ENCODE assay signal across 16 cellular contexts in genomic region chr1:151680391-151680790, GRCh38. TPM values are rescaled to one million over a fixed set of nuclear protein-coding genes. Genes with fewer than 3 reads are reported as not detected.
DNase-seq lines count a peak whose midpoint lies in the region; TF ChIP-seq lines count a peak whose summit lies in the region.
"Had no signal": no experiment of that assay in that cellular context is flagged by ENCODE, and none has a peak within 500 bp of the region (broad histone marks: within the 10 kb centered on the region; RNA-seq: fewer than 3 reads in every experiment).

No MANE protein-coding gene starts in this region.

- H3K36me3 ChIP-seq in SJCRH30 (peaks cover 7% of the 10 kb centered on the region), esophagus (ENCODE audit: control insufficient read depth in 2 of 2, insufficient read depth in 2 of 2, low read length in 1 of 2) (no peaks in the 10 kb centered on the region), OCI-LY7 (ENCODE audit: insufficient read depth, low read length) (peaks cover 19% of the 10 kb centered on the region; the same call in 1 of the 2 replicates)

- BruUV-seq in OCI-LY7 (replicated peaks; lab: Mats Ljungman, UMichigan) = no TSS peak

- WGBS in esophagus, 2 donors = 59 to 66% methylated on average over 4 of the region's 4 CpGs

- H3K4me1 ChIP-seq in SJCRH30 (peaks cover 5% of the 10 kb centered on the region), esophagus (ENCODE audit: control insufficient read depth in 2 of 2, insufficient read depth in 2 of 2, low read length in 1 of 2) (no peaks in the 10 kb centered on the region), OCI-LY7 (ENCODE audit: insufficient read depth, low read length, poor library complexity, severe bottlenecking) (no peaks in the 10 kb centered on the region)

- no peaks in the 10 kb centered on the region for H3K79me2 ChIP-seq in OCI-LY7 (ENCODE audit: insufficient read depth, low read depth, low read length)

- TF ChIP-seq CTCF in GM12865 (IDR thresholded peaks at IDR 0.05; ENCODE audit: insufficient read depth, low read depth, low read length, missing control alignments) (no peak), OCI-LY7 (conservative IDR thresholded peaks at IDR 0.05; ENCODE audit: low read length) (no peak)

- DNase-seq in GM12865 (ENCODE audit: low read depth) (peak; percentile 21), SJCRH30 (no peak), renal cortical epithelial cell (ENCODE audit: low read depth) (peak; percentile 67), NCI-H1105 treated with DMSO at 0.1 percent for 48 hours (lab: John Stamatoyannopoulos, UW) (no peak), NCI-H187 treated with DMSO at 0.1 percent for 48 hours (lab: John Stamatoyannopoulos, UW) (no peak), OCI-LY7 (ENCODE audit: low spot score) (no peak)
- DNase-seq in central memory CD4-positive, alpha-beta T cell = no peak
- DNase-seq: activated CD4-positive, alpha-beta T cell treated with anti-CD3 and anti-CD28 coated beads, Interleukin-2, amount 50 U/mL, for 4 hours; CD8-positive, alpha-beta T cell; NCI-H2227 treated with DMSO at 0.1 percent for 48 hours; T-helper 2 cell had no signal

- H4K20me1 ChIP-seq in OCI-LY7 (ENCODE audit: insufficient read depth, low read length) = no peaks in the 10 kb centered on the region

- no peak overlapping the region for H2AFZ ChIP-seq in OCI-LY7 (ENCODE audit: low read length)

- no peak overlapping the region for H3K4me2 ChIP-seq in OCI-LY7 (ENCODE audit: low read length)

- H3K9me3 ChIP-seq in SJCRH30 (replicated peaks) (no peaks in the 10 kb centered on the region), esophagus (ENCODE audit: control insufficient read depth in 2 of 2, insufficient read depth in 1 of 2, low read depth in 1 of 2, low read length in 1 of 2) (no peaks in the 10 kb centered on the region), OCI-LY7 (ENCODE audit: low read length) (no peaks in the 10 kb centered on the region)

- H3K4me3 ChIP-seq in GM12865 (ENCODE audit: low read depth, low read length) (no peak overlapping the region), SJCRH30 (no peak overlapping the region), esophagus (ENCODE audit: low read depth in 1 of 2, low read length in 2 of 2) (no peak overlapping the region), OCI-LY7 (ENCODE audit: low read depth, low read length, poor library complexity, severe bottlenecking) (no peak overlapping the region)

- CTCF ChIA-PET in OCI-LY7 (lab: Charles Lee; ENCODE audit: unreplicated experiment) = no interaction called here

- H3K27me3 ChIP-seq in SJCRH30 (no peaks in the 10 kb centered on the region), esophagus (ENCODE audit: control insufficient read depth in 1 of 2, insufficient read depth in 2 of 2, low read length in 2 of 2) (no peaks in the 10 kb centered on the region)

- H3K27ac ChIP-seq in SJCRH30 (peak overlapping the region; percentile 23; the same call in 1 of the 2 replicates), esophagus (ENCODE audit: low read depth in 2 of 2, low read length in 1 of 2) (peak overlapping the region; percentile 5 to 10), OCI-LY7 (ENCODE audit: low read depth, low read length, poor library complexity, severe bottlenecking) (no peak overlapping the region)
- H3K27ac ChIP-seq: HL-60 had no signal

- H3K9me2 ChIP-seq in OCI-LY7 (ENCODE audit: insufficient read depth, low read length) = no peaks in the 10 kb centered on the region

- POLR2A ChIA-PET in OCI-LY7 (lab: Charles Lee) = no interaction called here

- intact Hi-C loops in OCI-LY7 (cut with micrococcal nuclease; ENCODE audit: unreplicated experiment) = no loop called here

RNA-seq across cellular contexts. Expression of gene CELF3, which starts 36.2 kb away (rescaled TPM):
- not detected in 2 replicates for total RNA-seq in SJCRH30 (2014; rRNA removed; shearing (Covaris generic))
- polyA plus RNA-seq in esophagus = under 1 TPM; 0.04 to 0.05 TPM
- total RNA-seq in renal cortical epithelial cell (not detected in 2 replicates), OCI-LY7 (2022) (not detected in 2 replicates)
- total RNA-seq in OCI-LY7 (2014; rRNA removed; shearing (Covaris generic)) = not detected in 2 replicates
- total RNA-seq: activated T-helper 17 cell treated with anti-CD3 and anti-CD28 coated beads, Interleukin-2, amount 50 U/mL, for 72 hours; CD8-positive, alpha-beta T cell; epithelial cell of proximal tubule; mononuclear cell had no signal

RNA-seq across cellular contexts. Expression of gene RIIAD1, which starts 40.9 kb away (rescaled TPM):
- not detected in 2 replicates for total RNA-seq in SJCRH30 (2014; rRNA removed; shearing (Covaris generic))
- not detected for polyA plus RNA-seq in esophagus
- total RNA-seq in renal cortical epithelial cell (not detected in 2 replicates), OCI-LY7 (2022) (not detected in 2 replicates)
- not detected in 2 replicates for total RNA-seq in OCI-LY7 (2014; rRNA removed; shearing (Covaris generic))
- total RNA-seq: activated T-helper 17 cell treated with anti-CD3 and anti-CD28 coated beads, Interleukin-2, amount 50 U/mL, for 72 hours; CD8-positive, alpha-beta T cell; epithelial cell of proximal tubule; mononuclear cell had no signal

Comparison
In these comparisons a context has a peak if more than half of its experiments do, and no peak if none do; other contexts are left out.
1. DNase-seq: peak in GM12865 (single experiment) and renal cortical epithelial cell (single experiment); none in SJCRH30 (0 of 2), NCI-H1105 treated with DMSO at 0.1 percent for 48 hours (single experiment), NCI-H187 treated with DMSO at 0.1 percent for 48 hours (single experiment), central memory CD4-positive, alpha-beta T cell (single experiment) and OCI-LY7 (single experiment).